1 cellular context compared by ENCODE assay signal in genomic region chr10:43607199-43607573, GRCh38.
TF ChIP-seq lines count a peak whose summit lies in the region.

No MANE protein-coding gene starts in this region.

TF ChIP-seq in GM12878, 131 proteins besides CTCF, POLR2A, EP300 and RAD21:
- TF ChIP-seq ZZZ3 (IDR thresholded peaks at IDR 0.05; ENCODE audit: control insufficient read depth, insufficient read length, low read depth) = no peak
- no peak for TF ChIP-seq SMARCA5 (IDR thresholded peaks at IDR 0.05)
- no peak for TF ChIP-seq SREBF1 (IDR thresholded peaks at IDR 0.05; ENCODE audit: low read length)
- no peak for TF ChIP-seq RBBP5 (conservative IDR thresholded peaks at IDR 0.05)
- TF ChIP-seq MLLT1 (IDR thresholded peaks at IDR 0.05) = peak; percentile 57; the same call in 1 of the 2 replicates
- no peak for TF ChIP-seq HSF1 (IDR thresholded peaks at IDR 0.05; ENCODE audit: low read depth, low read length)
- TF ChIP-seq NFIC (IDR thresholded peaks at IDR 0.05; ENCODE audit: low read depth, low read length) = no peak
- no peak for TF ChIP-seq SMAD5 (IDR thresholded peaks at IDR 0.05; ENCODE audit: low read depth)
- no peak for TF ChIP-seq SMAD1 (IDR thresholded peaks at IDR 0.05; ENCODE audit: low read depth, partially characterized antibody)
